In the genomic region with DNA sequence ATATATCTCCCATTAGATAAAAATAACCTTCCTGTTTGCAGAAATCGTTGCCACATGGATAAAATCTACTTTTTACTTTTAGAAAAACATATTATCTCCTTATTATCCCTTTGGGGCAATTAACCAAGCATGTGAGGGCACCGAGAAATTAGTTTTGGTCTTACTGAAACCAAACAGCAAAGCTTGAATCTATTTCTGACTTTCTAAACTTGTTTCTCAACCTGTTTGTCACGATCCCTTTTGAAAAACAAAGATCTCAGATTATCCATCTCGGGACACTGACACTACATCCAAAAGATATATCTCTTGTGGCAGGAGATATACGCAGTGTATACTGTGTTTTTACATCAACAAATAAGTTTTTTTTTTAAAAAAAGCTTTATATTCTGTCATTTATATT, we compare ENCODE assay signal across 9 cellular contexts. TPM values are rescaled to one million over a fixed set of nuclear protein-coding genes. Genes with fewer than 3 reads are reported as not detected.
DNase-seq lines count a peak whose midpoint lies in the region; ATAC-seq and TF ChIP-seq lines count a peak whose summit lies in the region.
"Had no signal": no experiment of that assay in that cellular context is flagged by ENCODE, and none has a peak within 500 bp of the region (broad histone marks: within the 10 kb centered on the region; RNA-seq: fewer than 3 reads in every experiment).

No MANE protein-coding gene starts in this region.

- H3K9me2 ChIP-seq in MM.1S (replicated peaks; ENCODE audit: insufficient read depth, low read length) = no peaks in the 10 kb centered on the region

- peak overlapping the region; percentile 33 for H3K4me3 ChIP-seq in CD8-positive, alpha-beta memory T cell (ENCODE audit: low read length)
- H3K4me3 ChIP-seq in MM.1S (ENCODE audit: low read length) (peak overlapping the region; percentile 93), coronary artery (peak overlapping the region; percentile 36), upper lobe of left lung (peak overlapping the region in 2 of 4 donors; percentile 90 to 93)

- no peaks in the 10 kb centered on the region for H3K9me3 ChIP-seq in CD8-positive, alpha-beta memory T cell (ENCODE audit: low read length)
- H3K9me3 ChIP-seq in MM.1S (replicated peaks; ENCODE audit: insufficient read depth, low read length) (no peaks in the 10 kb centered on the region), upper lobe of left lung (no peaks in the 10 kb centered on the region)

- 60 to 69% methylated on average over 5 of the region's 5 CpGs for WGBS in upper lobe of left lung, 2 donors

- peak overlapping the region in 6 of 8 donors; percentile 16 to 91 (median 83) for H3K27ac Mint-ChIP-seq in CD8-positive, alpha-beta memory T cell
- no peak overlapping the region for H3K27ac Mint-ChIP-seq in neural crest cell (ENCODE audit: unreplicated experiment)

- H3K27me3 ChIP-seq in CD8-positive, alpha-beta memory T cell (ENCODE audit: insufficient read depth, low read length, poor library complexity, severe bottlenecking) = no peaks in the 10 kb centered on the region
- H3K27me3 ChIP-seq in MM.1S (replicated peaks; ENCODE audit: insufficient read depth, low read length) (no peaks in the 10 kb centered on the region), upper lobe of left lung (no peaks in the 10 kb centered on the region)

- H4K20me1 ChIP-seq in MM.1S (ENCODE audit: insufficient read depth, low read length) = 0 out of 2 replicates have a peak, but pooled peaks cover 2% of the 10 kb centered on the region

- POLR2A ChIA-PET in CD8-positive, alpha-beta memory T cell (lab: Charles Lee) = interaction anchor here (1.0 kb wide), 1 partner anchor 13 kb away, joined by 4 read pairs; no protein-coding TSS in a partner anchor
- POLR2A ChIA-PET in HEK293T (lab: Yijun Ruan, JAX) = no interaction called here

- no peak overlapping the region for H2AFZ ChIP-seq in MM.1S (ENCODE audit: low read length)

- ATAC-seq in upper lobe of left lung (ENCODE audit: low FRiP score in 2 of 2) = no peak
- no peak for ATAC-seq in HG03432 (IDR thresholded peaks at IDR 0.05; ENCODE audit: unreplicated experiment)

- peak overlapping the region; percentile 95 for H3K9ac ChIP-seq in MM.1S (ENCODE audit: low read length)

- no peak for DNase-seq in CD8-positive, alpha-beta memory T cell
- peak; percentile 70 for DNase-seq in MM.1S
- DNase-seq in coronary artery (ENCODE audit: low spot score) = no peak
- DNase-seq in neural crest cell (ENCODE audit: low read depth, low spot score) = no peak
- DNase-seq in HEK293T (ENCODE audit: extremely low spot score) = no peak
- no peak for DNase-seq in upper lobe of left lung
- no peak for DNase-seq in SK-N-DZ (ENCODE audit: low spot score)
- DNase-seq: NCI-H2081 treated with DMSO at 0.1 percent for 48 hours had no signal

- no peak for TF ChIP-seq CTCF in MM.1S (IDR thresholded peaks at IDR 0.05; ENCODE audit: low read length)
- no peak for TF ChIP-seq CTCF in coronary artery (IDR thresholded peaks at IDR 0.05)
- no peak for TF ChIP-seq CTCF in neural crest cell (conservative IDR thresholded peaks at IDR 0.05)
- TF ChIP-seq CTCF in upper lobe of left lung (IDR thresholded peaks at IDR 0.05) = no peak

- H3K36me3 Mint-ChIP-seq in CD8-positive, alpha-beta memory T cell = peaks cover 12 to 43% (median 17%) of the 10 kb centered on the region in 3 donors
- H3K36me3 Mint-ChIP-seq in neural crest cell (ENCODE audit: low read depth) = peaks cover 4% of the 10 kb centered on the region

- peaks cover 60 to 74% (median 71%) of the 10 kb centered on the region in 3 donors for H3K4me1 Mint-ChIP-seq in CD8-positive, alpha-beta memory T cell
- H3K4me1 Mint-ChIP-seq in neural crest cell = peaks cover 30% of the 10 kb centered on the region

- peaks cover 0 to 1% of the 10 kb centered on the region in 2 donors for H3K27me3 Mint-ChIP-seq in CD8-positive, alpha-beta memory T cell
- H3K27me3 Mint-ChIP-seq in neural crest cell (ENCODE audit: low read depth) = peaks cover 5% of the 10 kb centered on the region

- H3K4me2 ChIP-seq in MM.1S (ENCODE audit: low read depth, low read length) = peak overlapping the region; percentile 92

- peaks cover 45% of the 10 kb centered on the region for H3K4me1 ChIP-seq in CD8-positive, alpha-beta memory T cell (ENCODE audit: insufficient read depth, low read length)
- H3K4me1 ChIP-seq in MM.1S (ENCODE audit: low read length) (0 out of 2 replicates have a peak, but pooled peaks cover 3% of the 10 kb centered on the region), upper lobe of left lung (peaks cover 49 to 69% (median 57%) of the 10 kb centered on the region in 4 donors)

- no peak for TF ChIP-seq POLR2A in upper lobe of left lung (IDR thresholded peaks at IDR 0.05)

- H3F3A ChIP-seq in MM.1S (ENCODE audit: insufficient read depth, low read length) = peaks cover 29% of the 10 kb centered on the region

- H3K4me3 Mint-ChIP-seq in CD8-positive, alpha-beta memory T cell = peak overlapping the region; percentile 75 to 99 (median 96)
- peak overlapping the region; percentile 34 for H3K4me3 Mint-ChIP-seq in neural crest cell

- no peaks in the 10 kb centered on the region for H3K9me3 Mint-ChIP-seq in CD8-positive, alpha-beta memory T cell
- no peaks in the 10 kb centered on the region for H3K9me3 Mint-ChIP-seq in neural crest cell

- H3K36me3 ChIP-seq in CD8-positive, alpha-beta memory T cell (ENCODE audit: insufficient read depth, low read length) = no peaks in the 10 kb centered on the region
- no peaks in the 10 kb centered on the region for H3K36me3 ChIP-seq in MM.1S (replicated peaks; ENCODE audit: insufficient read depth, low read length)
- peaks cover 0 to 26% (median 0%) of the 10 kb centered on the region in 4 donors for H3K36me3 ChIP-seq in upper lobe of left lung

- TF ChIP-seq EP300 in upper lobe of left lung (IDR thresholded peaks at IDR 0.05) = no peak

- H3K79me2 ChIP-seq in MM.1S (ENCODE audit: low read length) = peaks cover 66% of the 10 kb centered on the region

- CTCF ChIA-PET in CD8-positive, alpha-beta memory T cell (lab: Charles Lee) = interaction anchor here (0.8 to 1.1 kb wide), 2 partner anchors 10 to 12 kb away, joined by 3 read pairs; no protein-coding TSS in a partner anchor
- CTCF ChIA-PET in HEK293T (lab: Yijun Ruan, JAX) = no interaction called here

- H3K27ac ChIP-seq in CD8-positive, alpha-beta memory T cell (ENCODE audit: low read depth, low read length) = no peak overlapping the region
- H3K27ac ChIP-seq in MM.1S (ENCODE audit: low read length) (peak overlapping the region; percentile 95), coronary artery (no peak overlapping the region), upper lobe of left lung (peak overlapping the region in 1 of 4 donors; percentile 32)

TF ChIP-seq in HEK293T, 16 proteins besides CTCF, POLR2A, EP300 and RAD21:
- TF ChIP-seq SUZ12 (IDR thresholded peaks at IDR 0.05) (no peak), TARDBP (IDR thresholded peaks at IDR 0.05) (no peak), HDGF (IDR thresholded peaks at IDR 0.05; ENCODE audit: borderline replicate concordance) (no peak), ZNF384 (IDR thresholded peaks at IDR 0.05) (no peak), ARNT (IDR thresholded peaks at IDR 0.05) (no peak), PKNOX1 (IDR thresholded peaks at IDR 0.05) (no peak), L3MBTL2 (conservative IDR thresholded peaks at IDR 0.05) (no peak)

RNA-seq across cellular contexts. Expression of gene TUT7, which starts 2.3 kb away (rescaled TPM):
- total RNA-seq in CD8-positive, alpha-beta memory T cell = 10 to 100 TPM; 34.2 to 36.0 TPM
- polyA plus RNA-seq in CD8-positive, alpha-beta memory T cell = 26.1 TPM
- 16.9 and 17.9 TPM in 2 replicates for total RNA-seq in neural crest cell
- total RNA-seq in upper lobe of left lung = 100 to 1,000 TPM in 1 of 6 donors, 10 to 100 TPM in 5; 28.6 to 159 (median 47.3) TPM
- polyA plus RNA-seq in SK-N-DZ (2014; cell fraction: cytosol; rRNA removed) = 4.0 and 5.7 TPM in 2 replicates
- polyA plus RNA-seq in SK-N-DZ (2014; cell fraction: nucleus; rRNA removed) = 9.4 and 11.8 TPM in 2 replicates
